In genomic region chrX:71618303-71618721, GRCh38 we compare ENCODE assay signal across 9 cellular contexts. TPM values are rescaled to one million over a fixed set of nuclear protein-coding genes. Genes with fewer than 3 reads are reported as not detected.
DNase-seq lines count a peak whose midpoint lies in the region; ATAC-seq and TF ChIP-seq lines count a peak whose summit lies in the region.
"Had no signal": no experiment of that assay in that cellular context is flagged by ENCODE, and none has a peak within 500 bp of the region (broad histone marks: within the 10 kb centered on the region; RNA-seq: fewer than 3 reads in every experiment).

TSS of gene CXCR3 (minus strand) at chrX:71618511. CDS start at chrX:71618449, 62 bp downstream.

- intact Hi-C loops in CD4-positive, alpha-beta T cell (cut with DNase I, micrococcal nuclease) = no loop called here

- no peaks in the 10 kb centered on the region for H3K9me3 Mint-ChIP-seq in CD4-positive, alpha-beta T cell
- no peaks in the 10 kb centered on the region for H3K9me3 Mint-ChIP-seq in memory B cell

- H3K36me3 ChIP-seq in suprapubic skin = peaks cover 7% of the 10 kb centered on the region

- H3K27ac Mint-ChIP-seq in CD4-positive, alpha-beta T cell = peak within 1 kb of the TSS; percentile 93
- peak within 1 kb of the TSS; percentile 94 for H3K27ac Mint-ChIP-seq in memory B cell

- H3K27ac ChIP-seq in CD4-positive, alpha-beta T cell (ENCODE audit: low read depth, low read length) = peak within 1 kb of the TSS; percentile 53
- no peak within 1 kb of the TSS for H3K27ac ChIP-seq in suprapubic skin

- H3K36me3 Mint-ChIP-seq in CD4-positive, alpha-beta T cell (ENCODE audit: low read depth) = peaks cover 33% of the 10 kb centered on the region
- H3K36me3 Mint-ChIP-seq in memory B cell = peaks cover 13% of the 10 kb centered on the region

- peaks cover 12% of the 10 kb centered on the region for H3K4me1 ChIP-seq in suprapubic skin

- no peak for TF ChIP-seq EP300 in suprapubic skin (IDR thresholded peaks at IDR 0.05)

- no peaks in the 10 kb centered on the region for H3K9me3 ChIP-seq in CD4-positive, alpha-beta T cell (ENCODE audit: control insufficient read depth, low read length)
- no peaks in the 10 kb centered on the region for H3K9me3 ChIP-seq in suprapubic skin

- H3K4me3 ChIP-seq in suprapubic skin = no peak within 1 kb of the TSS

- CTCF ChIA-PET in CD4-positive, alpha-beta T cell (lab: Charles Lee) = no interaction called here

- 70% methylated on average over 2 of the region's 4 CpGs for WGBS in suprapubic skin

- peak within 1 kb of the TSS; percentile 89 for H3K4me3 Mint-ChIP-seq in CD4-positive, alpha-beta T cell
- peak within 1 kb of the TSS; percentile 83 for H3K4me3 Mint-ChIP-seq in memory B cell

- peak in 7 of 10 experiments; percentile 21 to 45 (median 35) for DNase-seq in CD4-positive, alpha-beta T cell
- DNase-seq in M059J (ENCODE audit: low read depth) = peak; percentile 75
- DNase-seq in activated CD8-positive, alpha-beta memory T cell treated with anti-CD3 and anti-CD28 coated beads, Interleukin-2, amount 50 U/mL, for 1 hour (ENCODE audit: extremely low read depth) = peak; percentile 60
- no peak for DNase-seq in memory B cell (ENCODE audit: low spot score in 2 of 2)
- DNase-seq in suprapubic skin (ENCODE audit: low spot score in 2 of 2) = no peak
- DNase-seq in NCI-H1694 treated with DMSO at 0.1 percent for 48 hours (lab: John Stamatoyannopoulos, UW) = no peak
- DNase-seq in NCI-H524 (lab: John Stamatoyannopoulos, UW) = no peak

- H3K4me1 Mint-ChIP-seq in CD4-positive, alpha-beta T cell (ENCODE audit: low read depth) = peaks cover 68% of the 10 kb centered on the region
- peaks cover 43% of the 10 kb centered on the region for H3K4me1 Mint-ChIP-seq in memory B cell

- POLR2A ChIA-PET in CD4-positive, alpha-beta T cell (lab: Charles Lee) = interaction anchor here (1.5 to 2.4 kb wide), 3 partner anchors 10 to 563 kb away, joined by 3 to 14 read pairs (median 4); partner anchors contain the start of gene PIN4

- no peaks in the 10 kb centered on the region for H3K27me3 ChIP-seq in CD4-positive, alpha-beta T cell (ENCODE audit: control insufficient read depth, insufficient read depth, low read length)
- H3K27me3 ChIP-seq in suprapubic skin = no peaks in the 10 kb centered on the region

- no peak for TF ChIP-seq POLR2A in suprapubic skin (IDR thresholded peaks at IDR 0.05)

- peak; percentile 42 for ATAC-seq in CD4-positive, alpha-beta T cell (ENCODE audit: poor library complexity)
- ATAC-seq in GM21515 (IDR thresholded peaks at IDR 0.05; ENCODE audit: unreplicated experiment) (peak; percentile 68), memory B cell (ENCODE audit: low read depth) (peak; percentile 19)

- TF ChIP-seq CTCF in CD4-positive, alpha-beta T cell (IDR thresholded peaks at IDR 0.05) = no peak
- TF ChIP-seq CTCF in suprapubic skin (IDR thresholded peaks at IDR 0.05) = no peak

- H3K27me3 Mint-ChIP-seq in CD4-positive, alpha-beta T cell = no peaks in the 10 kb centered on the region
- H3K27me3 Mint-ChIP-seq in memory B cell = no peaks in the 10 kb centered on the region

RNA-seq across cellular contexts. Expression of gene CXCR3, which starts in this region (rescaled TPM):
- 10 to 100 TPM; 19.5 to 22.0 TPM for total RNA-seq in CD4-positive, alpha-beta T cell
- 0.30 TPM in 1 of 2 replicates, not detected in the other for total RNA-seq in M059J (2014; rRNA removed; shearing (Covaris generic))
- total RNA-seq in suprapubic skin = under 1 TPM in 2 of 4 donors, not detected in 2; 0.29 to 0.30 TPM
- total RNA-seq: dermis microvascular lymphatic vessel endothelial cell had no signal

Comparison
In these comparisons a context has a peak if more than half of its experiments do, and no peak if none do; other contexts are left out.
1. RNA of gene CXCR3 (total RNA-seq): 19.5 to 22.0 TPM in CD4-positive, alpha-beta T cell; 0.29 to 0.30 TPM in suprapubic skin and 0.30 TPM in M059J; every median in the first group is over 10 times any median in the second.
2. Peak in DNase-seq in M059J; RNA of the gene not detected or under 1 TPM.
3. DNase-seq: peak in CD4-positive, alpha-beta T cell (7 of 10) and activated CD8-positive, alpha-beta memory T cell treated with anti-CD3 and anti-CD28 coated beads, Interleukin-2, amount 50 U/mL, for 1 hour (single experiment); none in memory B cell (0 of 2), suprapubic skin (0 of 2), NCI-H1694 treated with DMSO at 0.1 percent for 48 hours (single experiment) and NCI-H524 (0 of 2).
4. Peak in every context shown above with its lines, with median percentiles within 50 percentile points of each other: ATAC-seq.